In the genomic region with DNA sequence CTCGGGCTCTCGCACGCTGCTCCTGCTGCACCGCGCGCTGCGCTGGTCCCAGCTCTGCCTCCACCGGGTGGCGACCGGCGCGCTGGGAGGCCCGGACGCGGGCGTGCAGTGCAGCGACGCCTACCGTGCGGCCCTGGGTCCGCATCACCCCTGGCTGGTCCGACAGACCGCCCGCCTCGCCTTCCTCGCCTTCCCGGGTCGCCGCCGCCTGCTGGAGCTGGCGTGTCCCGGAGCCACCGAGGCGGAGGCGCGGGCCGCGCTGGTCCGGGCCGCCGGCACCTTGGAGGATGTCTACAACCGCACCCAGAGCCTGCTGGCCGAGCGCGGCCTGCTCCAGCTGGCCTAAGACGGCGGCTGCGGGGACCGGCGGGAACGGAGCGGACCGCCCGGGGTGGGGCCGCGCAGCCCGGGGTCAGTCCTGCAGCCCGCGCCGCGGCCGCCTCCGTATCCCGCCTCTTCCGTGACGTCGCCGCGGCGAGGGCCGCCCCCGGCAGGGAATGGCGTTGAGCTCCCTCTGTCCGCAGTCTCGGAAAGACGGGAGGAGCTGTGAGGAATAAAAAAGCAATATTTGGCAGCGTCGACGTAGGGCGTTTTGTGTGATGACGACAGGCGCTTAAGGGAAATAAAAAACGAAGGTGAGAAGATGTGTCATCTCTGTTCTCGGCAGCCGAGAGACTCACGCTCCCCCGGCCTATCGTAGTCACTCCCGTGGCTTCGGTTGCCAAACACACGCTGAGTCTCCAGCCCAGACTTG, we compare ENCODE assay signal across 8 cellular contexts. TPM values are rescaled to one million over a fixed set of nuclear protein-coding genes. Genes with fewer than 3 reads are reported as not detected.
DNase-seq lines count a peak whose midpoint lies in the region; ATAC-seq and TF ChIP-seq lines count a peak whose summit lies in the region.

No MANE protein-coding gene starts in this region.

- no peaks in the 10 kb centered on the region for H3K36me3 Mint-ChIP-seq in IgD-negative memory B cell

- no peaks in the 10 kb centered on the region for H3K9me3 ChIP-seq in RWPE2 (ENCODE audit: severe bottlenecking)
- no peaks in the 10 kb centered on the region for H3K9me3 ChIP-seq in neuron (ENCODE audit: low read length)
- no peaks in the 10 kb centered on the region for H3K9me3 ChIP-seq in stomach smooth muscle (ENCODE audit: control insufficient read depth in 2 of 2, low read length in 2 of 2)

- peak overlapping the region; percentile 51 for H2AFZ ChIP-seq in neuron (ENCODE audit: low read depth, low read length)

- peak overlapping the region in 2 of 3 donors; percentile 7 to 87 for H3K27ac Mint-ChIP-seq in IgD-negative memory B cell

- peak overlapping the region; percentile 85 to 87 for H3K9ac ChIP-seq in stomach smooth muscle (ENCODE audit: low read length in 2 of 2)

- H3K4me3 ChIP-seq in RWPE2 (ENCODE audit: severe bottlenecking): peak overlapping the region; percentile 44
- peak overlapping the region; percentile 53 to 59 for H3K4me3 ChIP-seq in foreskin fibroblast (ENCODE audit: low read depth in 1 of 2, low read length in 2 of 2)
- H3K4me3 ChIP-seq in neuron (ENCODE audit: low read length): peak overlapping the region; percentile 50
- H3K4me3 ChIP-seq in stomach smooth muscle (ENCODE audit: low read length in 2 of 2): peak overlapping the region; percentile 77 to 86

- H3K27me3 ChIP-seq in RWPE2 (ENCODE audit: insufficient read depth, poor library complexity, severe bottlenecking): no peaks in the 10 kb centered on the region
- H3K27me3 ChIP-seq in neuron (ENCODE audit: insufficient read depth, low read length): no peaks in the 10 kb centered on the region
- peaks cover 3 to 7% of the 10 kb centered on the region in 2 donors for H3K27me3 ChIP-seq in stomach smooth muscle (ENCODE audit: control insufficient read depth in 1 of 2, insufficient read depth in 2 of 2, low read length in 2 of 2)

- TF ChIP-seq CTCF in RWPE2 (IDR thresholded peaks at IDR 0.05; ENCODE audit: poor library complexity, severe bottlenecking) (peak; percentile 88), foreskin fibroblast (IDR thresholded peaks at IDR 0.05; ENCODE audit: low read depth, low read length) (peak; percentile 53)

- peak overlapping the region; percentile 75 to 92 (median 88) for H3K4me3 Mint-ChIP-seq in IgD-negative memory B cell

- peak; percentile 68 for ATAC-seq in GM21526 (IDR thresholded peaks at IDR 0.05; ENCODE audit: low FRiP score, unreplicated experiment)
- ATAC-seq in RWPE2 (ENCODE audit: low read depth): peak; percentile 82

- peaks cover 7% of the 10 kb centered on the region for H3K4me1 ChIP-seq in RWPE2 (ENCODE audit: insufficient read depth, poor library complexity, severe bottlenecking)
- peaks cover 4% of the 10 kb centered on the region for H3K4me1 ChIP-seq in neuron (ENCODE audit: insufficient read depth, low read length)
- peaks cover 34% of the 10 kb centered on the region for H3K4me1 ChIP-seq in stomach smooth muscle (ENCODE audit: control insufficient read depth, insufficient read depth, low read length)

- DNase-seq in DMS53 treated with DMSO at 0.1 percent for 48 hours (lab: John Stamatoyannopoulos, UW; ENCODE audit: unreplicated experiment) (peak; percentile 62), RWPE2 (ENCODE audit: low spot score) (peak; percentile 88), activated gamma-delta T cell (lab: John Stamatoyannopoulos, UW) (peak; percentile 65), foreskin fibroblast (peak; percentile 95 to 98)

- H3K4me1 Mint-ChIP-seq in IgD-negative memory B cell: peaks cover 9 to 15% (median 15%) of the 10 kb centered on the region in 3 donors

- H3K27me3 Mint-ChIP-seq in IgD-negative memory B cell: peaks cover 34% of the 10 kb centered on the region

- no peaks in the 10 kb centered on the region for H3K9me3 Mint-ChIP-seq in IgD-negative memory B cell

- H3K36me3 ChIP-seq in RWPE2 (ENCODE audit: low read depth) (no peaks in the 10 kb centered on the region), neuron (ENCODE audit: insufficient read depth, low read length) (no peaks in the 10 kb centered on the region), stomach smooth muscle (ENCODE audit: control insufficient read depth in 2 of 2, insufficient read depth in 2 of 2, low read length in 2 of 2) (no peaks in the 10 kb centered on the region)

- H3K27ac ChIP-seq in RWPE2 (ENCODE audit: poor library complexity, severe bottlenecking) (peak overlapping the region; percentile 82), stomach smooth muscle (ENCODE audit: low read length) (peak overlapping the region; percentile 84)

RNA-seq across cellular contexts. Expression of a gene that starts 1.4 kb away (rescaled TPM):
- polyA plus RNA-seq in IgD-negative memory B cell: not detected

RNA-seq across cellular contexts. Expression of a gene that starts 4.0 kb away (rescaled TPM):
- not detected for polyA plus RNA-seq in IgD-negative memory B cell

RNA-seq across cellular contexts. Expression of a gene that starts 5.8 kb away (rescaled TPM):
- polyA plus RNA-seq in IgD-negative memory B cell: 261 TPM

RNA-seq across cellular contexts. Expression of a gene that starts 16.8 kb away (rescaled TPM):
- polyA plus RNA-seq in IgD-negative memory B cell: 4.9 TPM

Comparison
In these comparisons a context has a peak if more than half of its experiments do, and no peak if none do; other contexts are left out.
1. Peak in every context shown above with its lines: DNase-seq, ATAC-seq, H3K4me3 ChIP-seq and H3K27ac ChIP-seq.